In the genomic region with DNA sequence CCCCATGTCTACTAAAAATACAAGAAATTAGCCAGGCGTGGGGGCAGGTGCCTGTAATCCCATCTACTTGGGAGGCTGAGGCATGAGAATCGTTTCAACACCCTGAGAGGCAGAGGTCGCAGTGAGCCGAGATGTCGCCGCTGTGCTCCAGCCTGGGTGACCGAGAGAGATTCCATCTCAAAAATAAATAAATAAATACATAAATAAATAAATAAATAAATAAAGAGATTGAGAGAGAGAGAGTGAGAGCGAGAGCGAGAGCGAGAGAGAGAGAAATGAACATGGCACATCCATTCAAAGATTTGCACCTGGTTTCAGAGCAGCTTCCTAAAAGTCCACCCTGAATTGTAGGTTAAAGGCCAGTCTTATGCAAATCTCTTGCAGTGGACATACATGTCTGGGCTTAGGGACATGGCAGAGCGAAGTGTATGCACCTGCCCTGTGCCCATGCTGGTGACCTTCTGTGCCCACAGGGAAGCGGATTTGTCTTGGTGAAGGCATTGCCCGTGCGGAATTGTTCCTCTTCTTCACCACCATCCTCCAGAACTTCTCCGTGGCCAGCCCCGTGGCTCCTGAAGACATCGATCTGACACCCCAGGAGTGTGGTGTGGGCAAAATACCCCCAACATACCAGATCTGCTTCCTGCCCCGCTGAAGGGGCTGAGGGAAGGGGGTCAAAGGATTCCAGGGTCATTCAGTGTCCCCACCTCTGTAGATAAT, we compare ENCODE assay signal across 10 cellular contexts. TPM values are rescaled to one million over a fixed set of nuclear protein-coding genes. Genes with fewer than 3 reads are reported as not detected.
"Had no signal": no experiment of that assay in that cellular context is flagged by ENCODE, and none has a peak within 500 bp of the region (broad histone marks: within the 10 kb centered on the region; RNA-seq: fewer than 3 reads in every experiment).

No MANE protein-coding gene starts in this region.

- ATAC-seq: K562 had no signal

- H3K27ac ChIP-seq: GM23248 had no signal

- H2AFZ ChIP-seq: GM23248 had no signal

- H3K4me3 ChIP-seq: GM23248, K562 had no signal

- DNase-seq: GM23248, GOT3, H9, HCEC 1CT, HFFc6, IMR-90, KG1 had no signal

- H3K9ac ChIP-seq: GM23248 had no signal

- FAIRE-seq: H54, HTR-8/SVneo, K562 had no signal

RNA-seq across cellular contexts. Expression of gene CYP2B6, which starts 42.3 kb away (rescaled TPM):
- total RNA-seq: GM23248, HFFc6, IMR-90 had no signal
- polyA plus RNA-seq: GM23248, IMR-90, K562 had no signal
